Comparison of ENCODE assay signal across 24 cellular contexts in the genomic region with DNA sequence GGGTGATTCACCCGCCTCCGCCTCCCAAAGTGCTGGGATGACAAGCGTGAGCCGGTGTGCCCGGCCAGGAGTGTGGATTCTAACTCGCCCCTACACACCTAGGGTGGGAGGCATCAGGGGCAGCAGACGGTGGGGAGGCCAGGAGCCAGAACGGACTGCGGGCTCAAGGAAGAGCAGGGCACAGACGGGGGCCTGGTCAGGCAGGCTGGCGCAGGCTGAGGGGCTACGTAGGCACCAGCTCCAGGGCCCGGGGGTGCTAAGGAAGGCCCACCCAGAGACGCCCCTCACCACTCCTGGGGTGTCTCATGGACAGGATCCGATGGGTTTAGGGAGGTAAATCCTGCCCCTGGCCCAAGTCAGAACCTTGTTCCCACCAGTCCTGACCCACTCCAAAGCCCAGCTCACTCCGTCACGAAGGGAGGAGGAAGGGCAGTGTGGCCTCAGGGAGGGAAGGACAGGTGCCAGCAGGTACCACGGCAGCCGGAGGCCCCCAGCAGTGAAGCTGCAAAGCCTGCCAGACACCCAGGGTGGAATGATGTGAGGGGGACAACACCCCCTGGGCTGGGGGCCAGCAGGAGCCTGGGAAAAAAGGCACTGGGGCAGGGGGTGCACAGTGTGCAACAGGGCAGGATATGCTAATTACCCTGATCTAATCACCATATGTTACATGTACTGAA.
A peak's percentile ranks its signal among the peaks of the same experiment; 100 is the strongest.
DNase-seq lines count a peak whose midpoint lies in the region; ATAC-seq and TF ChIP-seq lines count a peak whose summit lies in the region.
"Had no signal": no experiment of that assay in that cellular context is flagged by ENCODE, and none has a peak within 500 bp of the region (broad histone marks: within the 10 kb centered on the region; RNA-seq: fewer than 3 reads in every experiment).

No MANE protein-coding gene starts in this region.

- intact Hi-C loops in Right ventricle myocardium inferior (cut with DNase I) (no loop called here), heart right ventricle (cut with DNase I) (no loop called here), right cardiac atrium (cut with DNase I) (no loop called here), spleen (cut with DNase I; ENCODE audit: low total_unique reads) (no loop called here), testis (cut with DNase I; ENCODE audit: low total_unique reads) (no loop called here), left colon (cut with DNase I, micrococcal nuclease) (no loop called here)

- no peaks in the 10 kb centered on the region for H3K4me1 ChIP-seq in heart right ventricle
- H3K4me1 ChIP-seq in HEK293 (ENCODE audit: control insufficient read depth, insufficient read depth, low read length): no peaks in the 10 kb centered on the region
- H3K4me1 ChIP-seq in right cardiac atrium (ENCODE audit: control insufficient read depth, insufficient read depth, low read length): no peaks in the 10 kb centered on the region
- peaks cover 0 to 28% (median 9%) of the 10 kb centered on the region in 6 donors for H3K4me1 ChIP-seq in spleen
- no peaks in the 10 kb centered on the region for H3K4me1 ChIP-seq in testis
- H3K4me1 ChIP-seq: esophagus muscularis mucosa had no signal

- CTCF ChIA-PET in HEK293 (lab: Yijun Ruan, JAX): interaction anchor here (0.6 kb wide), 1 partner anchor 390 kb away, joined by 7 read pairs; no protein-coding TSS in a partner anchor

- ATAC-seq in Right ventricle myocardium inferior: no peak
- ATAC-seq in heart right ventricle: no peak
- ATAC-seq in right cardiac atrium: peak in 1 of 2 donors; percentile 18
- ATAC-seq in left colon: no peak
- ATAC-seq: activated CD4-positive, CD25-positive, alpha-beta regulatory T cell treated with anti-CD3 and anti-CD28 coated beads, Interleukin-2, amount 50 U/mL, for 24 hours; K562; natural killer cell treated with Interleukin-12 subunit alpha and Interleukin-12 subunit beta and Interleukin-15 and Interleukin-18, amount 100 ng/mL, for 72 hours had no signal

- H3K36me3 ChIP-seq in heart right ventricle: peaks cover 0 to 20% (median 0%) of the 10 kb centered on the region in 9 donors
- H3K36me3 ChIP-seq in HEK293 (ENCODE audit: control insufficient read depth in 2 of 2, insufficient read depth in 1 of 2, low read length in 2 of 2): peaks cover 0 to 21% of the 10 kb centered on the region in 2 experiments; a peak in 1 of 3 replicates
- H3K36me3 ChIP-seq in spleen: peaks cover 0 to 58% (median 6%) of the 10 kb centered on the region in 6 donors
- no peaks in the 10 kb centered on the region for H3K36me3 ChIP-seq in testis (ENCODE audit: low read depth, missing control alignments)

- H3K27me3 ChIP-seq in heart right ventricle (no peaks in the 10 kb centered on the region), right cardiac atrium (ENCODE audit: control insufficient read depth, insufficient read depth) (no peaks in the 10 kb centered on the region), spleen (replicated peaks in 1 of 7) (no peaks in the 10 kb centered on the region), testis (no peaks in the 10 kb centered on the region)
- H3K27me3 ChIP-seq: esophagus muscularis mucosa had no signal

- TF ChIP-seq CTCF in heart right ventricle (IDR thresholded peaks at IDR 0.05) (no peak), HEK293 (tag by site-specific recombination; IDR thresholded peaks at IDR 0.05) (no peak), spleen (IDR thresholded peaks at IDR 0.05 in 8 of 11, conservative IDR thresholded peaks at IDR 0.05 in 3 of 11) (no peak), testis (IDR thresholded peaks at IDR 0.05) (no peak)

- 90 to 93% methylated on average over 19 of the region's 19 CpGs for WGBS in heart right ventricle, 2 donors
- WGBS in right cardiac atrium: 89% methylated on average over 19 of the region's 19 CpGs
- WGBS in spleen, 5 donors: 90 to 97% (median 93%) methylated on average over 19 of the region's 19 CpGs
- 93 to 98% methylated on average over 15 to 19 of the region's 19 CpGs for WGBS in testis, 2 donors

- H3K9me3 ChIP-seq in heart right ventricle (peaks cover 0 to 3% (median 0%) of the 10 kb centered on the region in 11 donors), HEK293 (ENCODE audit: control insufficient read depth, insufficient read depth, low read depth, low read length) (no peaks in the 10 kb centered on the region), right cardiac atrium (ENCODE audit: control insufficient read depth, low read length) (no peaks in the 10 kb centered on the region), spleen (no peaks in the 10 kb centered on the region), testis (no peaks in the 10 kb centered on the region)
- H3K9me3 ChIP-seq: esophagus muscularis mucosa had no signal

- H3K4me3 ChIP-seq in heart right ventricle (no peak overlapping the region), HEK293 (ENCODE audit: low read depth, low read length) (no peak overlapping the region), right cardiac atrium (ENCODE audit: low read length) (no peak overlapping the region), spleen (no peak overlapping the region), testis (no peak overlapping the region)
- H3K4me3 ChIP-seq: esophagus muscularis mucosa, K562 had no signal

- H3K27ac ChIP-seq in heart right ventricle: no peak overlapping the region
- no peak overlapping the region for H3K27ac ChIP-seq in HEK293 (ENCODE audit: extremely low read depth, low read depth, low read length)
- H3K27ac ChIP-seq in right cardiac atrium (ENCODE audit: low read length): no peak overlapping the region
- no peak overlapping the region for H3K27ac ChIP-seq in spleen
- H3K27ac ChIP-seq in testis: no peak overlapping the region
- H3K27ac ChIP-seq: esophagus muscularis mucosa had no signal

- TF ChIP-seq POLR2A in spleen (IDR thresholded peaks at IDR 0.05): no peak
- no peak for TF ChIP-seq POLR2A in testis (IDR thresholded peaks at IDR 0.05)

- POLR2A ChIA-PET in HEK293 (lab: Yijun Ruan, JAX): no interaction called here

- DNase-seq in Right ventricle myocardium inferior (ENCODE audit: missing footprints) (peak; percentile 55), heart right ventricle (no peak), right cardiac atrium (peak in 2 of 3 donors; percentile 30 to 31), spleen (peak; percentile 65), testis (no peak), amniotic stem cell (lab: John Stamatoyannopoulos, UW) (no peak), left colon (no peak)
- DNase-seq: activated T-cell treated with anti-CD3 and anti-CD28 coated beads, Interleukin-2, amount 50 U/mL, for 48 hours; CD4-positive, alpha-beta memory T cell; effector memory CD4-positive, alpha-beta T cell; GF-D8; H7; islet precursor cell; MM.1S; NCI-H1436 treated with DMSO at 0.1 percent for 48 hours; NCI-H2171 treated with DMSO at 0.1 percent for 48 hours; NCI-H526 treated with DMSO at 0.1 percent for 48 hours; stimulated activated CD4-positive, alpha-beta T cell treated with anti-CD3 and anti-CD28 coated beads, Interleukin-1b, Interleukin-23, amount 100 ng/mL, for 48 hours; T-helper 9 cell had no signal

TF ChIP-seq in HEK293, 187 proteins besides CTCF, POLR2A, EP300 and RAD21:
- TF ChIP-seq ZNF302 (tag by site-specific recombination; IDR thresholded peaks at IDR 0.05; ENCODE audit: low read depth): no peak
- peak; percentile 72 for TF ChIP-seq ZIC2 (tag by site-specific recombination; IDR thresholded peaks at IDR 0.05)
- TF ChIP-seq GLIS1 (tag by site-specific recombination; IDR thresholded peaks at IDR 0.05): peak; percentile 34; the same call in 1 of the 2 replicates

Comparison
In these comparisons a context has a peak if more than half of its experiments do, and no peak if none do; other contexts are left out.
1. DNase-seq: peak in Right ventricle myocardium inferior (single experiment), right cardiac atrium (2 of 3) and spleen (single experiment); none in heart right ventricle (0 of 2), testis (single experiment), amniotic stem cell (single experiment) and left colon (0 of 2).